Comparison of ENCODE assay signal across 8 cellular contexts in genomic region chr17:58417300-58418092, GRCh38. TPM values are rescaled to one million over a fixed set of nuclear protein-coding genes. Genes with fewer than 3 reads are reported as not detected.
DNase-seq lines count a peak whose midpoint lies in the region; ATAC-seq, FAIRE-seq and TF ChIP-seq lines count a peak whose summit lies in the region.

Gene RNF43, minus strand, starts transcription at chr17:58417534. Its CDS starts 1,957 bp downstream, at chr17:58415577.

- peak within 1 kb of the TSS; percentile 64 for H3K27ac Mint-ChIP-seq in activated B cell treated with CpG ODN at 0.5 μM for 24 hours

- H3K4me3 Mint-ChIP-seq in activated B cell treated with CpG ODN at 0.5 μM for 24 hours, result peak within 1 kb of the TSS; percentile 12

- peak; percentile 95 for ATAC-seq in HG03159 (IDR thresholded peaks at IDR 0.05; ENCODE audit: unreplicated experiment)
- peak; percentile 100 for ATAC-seq in activated B cell treated with CpG ODN at 0.5 μM for 24 hours (ENCODE audit: low read depth)

- DNase-seq in AG10803 (ENCODE audit: low read depth) (peak; percentile 73), NCI-H2196 (lab: John Stamatoyannopoulos, UW; ENCODE audit: unreplicated experiment) (peak; percentile 93), activated B cell treated with CpG ODN at 0.5 μM for 24 hours (peak; percentile 63), cerebellar nuclear complex (lab: John Stamatoyannopoulos, UW) (peak; percentile 73 to 98)
- DNase-seq in stimulated activated CD4-positive, alpha-beta T cell treated with anti-CD3 and anti-CD28 coated beads, Interleukin-12 subunit alpha, Interleukin-12 subunit beta, amount 100 ng/mL, for 48 hours (ENCODE audit: low read depth in 2 of 3, low spot score in 1 of 3), result peak; percentile 78 to 83 (median 82)

- peaks cover 4% of the 10 kb centered on the region for H3K36me3 Mint-ChIP-seq in activated B cell treated with CpG ODN at 0.5 μM for 24 hours (ENCODE audit: low read depth)

- H3K27me3 Mint-ChIP-seq in activated B cell treated with CpG ODN at 0.5 μM for 24 hours, result no peaks in the 10 kb centered on the region

- H3K4me3 ChIP-seq in AG10803 (ENCODE audit: low read length), result peak within 1 kb of the TSS; percentile 47

- intact Hi-C loops in activated B cell treated with CpG ODN at 0.5 μM for 24 hours (cut with micrococcal nuclease), result loop anchor here (1.0 kb wide), 7 partner anchors 65 to 198 kb away; partner anchors contain the start of genes MKS1 and SUPT4H1

- H3K9me3 Mint-ChIP-seq in activated B cell treated with CpG ODN at 0.5 μM for 24 hours, result no peaks in the 10 kb centered on the region

- CTCF ChIA-PET in activated B cell treated with CpG ODN at 0.5 μM for 24 hours (lab: Charles Lee), result interaction anchor here (0.6 to 3.8 kb wide), 26 partner anchors 9 to 168 kb away, joined by 3 to 83 read pairs (median 6); partner anchors contain the start of genes SUPT4H1 and TSPOAP1

- POLR2A ChIA-PET in activated B cell treated with CpG ODN at 0.5 μM for 24 hours (lab: Charles Lee), result interaction anchor here (0.6 to 6.1 kb wide), 16 partner anchors 9 to 214 kb away, joined by 3 to 191 read pairs (median 7); partner anchors contain the start of genes HSF5, SUPT4H1 and TSPOAP1

- in situ Hi-C loops in GM18951 (cut with MboI; ENCODE audit: low sequenced_read_pairs, unreplicated experiment), result no loop called here

- FAIRE-seq in islet of Langerhans (lab: Jason Lieb, UNC), result peak; percentile 98

- peak; percentile 22 for TF ChIP-seq POLR2A in GM18951 (IDR thresholded peaks at IDR 0.05; ENCODE audit: extremely low read depth, insufficient read depth, insufficient read length)

- H3K4me1 Mint-ChIP-seq in activated B cell treated with CpG ODN at 0.5 μM for 24 hours, result peaks cover 21% of the 10 kb centered on the region

- TF ChIP-seq CTCF in AG10803 (conservative IDR thresholded peaks at IDR 0.05; ENCODE audit: low read length) (peak; percentile 91), activated B cell treated with CpG ODN at 0.5 μM for 24 hours (IDR thresholded peaks at IDR 0.05) (no peak)

RNA-seq across cellular contexts. Expression of gene RNF43, which starts in this region (rescaled TPM):
- total RNA-seq in activated B cell treated with CpG ODN at 0.5 μM for 24 hours, result 1.5 and 2.1 TPM in 2 replicates

Comparison
In these comparisons a context has a peak if more than half of its experiments do, and no peak if none do; other contexts are left out.
1. Peak in every context shown above with its lines: DNase-seq, ATAC-seq and H3K4me3 ChIP-seq.